19 cellular contexts compared by ENCODE assay signal in the genomic region with DNA sequence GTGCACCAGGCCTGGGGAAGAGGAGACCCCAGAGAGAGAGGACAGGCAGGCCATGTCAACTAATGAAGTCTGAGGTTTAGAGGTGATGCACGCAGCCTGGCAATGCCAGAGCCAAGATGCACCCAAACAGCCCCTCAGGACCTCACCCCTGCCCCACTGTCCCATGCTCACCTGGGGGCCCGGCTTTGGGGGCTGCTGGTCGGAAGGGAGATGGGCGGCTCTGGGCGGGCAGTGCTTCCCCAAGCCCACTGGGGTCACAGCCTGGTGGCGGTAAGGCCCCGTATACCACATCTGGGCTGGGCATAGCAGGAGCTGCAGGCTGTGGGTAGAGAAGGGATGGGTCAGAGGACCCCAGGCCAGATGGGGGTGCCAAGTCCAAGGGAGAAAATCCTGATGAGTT. TPM values are rescaled to one million over a fixed set of nuclear protein-coding genes. Genes with fewer than 3 reads are reported as not detected.
DNase-seq lines count a peak whose midpoint lies in the region; ATAC-seq, FAIRE-seq and TF ChIP-seq lines count a peak whose summit lies in the region.
"Had no signal": no experiment of that assay in that cellular context is flagged by ENCODE, and none has a peak within 500 bp of the region (broad histone marks: within the 10 kb centered on the region; RNA-seq: fewer than 3 reads in every experiment).

No MANE protein-coding gene starts in this region.

- no peak overlapping the region for H3K27ac Mint-ChIP-seq in endodermal cell
- H3K27ac Mint-ChIP-seq in stimulated activated effector memory CD8-positive, alpha-beta T cell treated with anti-CD3 and anti-CD28 coated beads, Interleukin-12 subunit alpha, Interleukin-12 subunit beta, amount 100 ng/mL, for 72 hours: peak overlapping the region; percentile 26
- H3K27ac Mint-ChIP-seq: B cell; CD8-positive, alpha-beta T cell; HFFc6; IgD-negative memory B cell had no signal

- H3K4me3 ChIP-seq in NT2/D1 (ENCODE audit: insufficient read length, low read depth) (no peak overlapping the region), endodermal cell (ENCODE audit: low read length) (no peak overlapping the region)
- H3K4me3 ChIP-seq: BLaER1 treated with 17β-estradiol and CSF1 and Interleukin-3, amounts not matched to agents 10 nM and 100 nM; GM12878 had no signal

- no peak for TF ChIP-seq POLR2A in GM12891 (IDR thresholded peaks at IDR 0.05; ENCODE audit: low read depth, low read length)

- H3K36me3 Mint-ChIP-seq in endodermal cell (ENCODE audit: low read depth): peaks cover 4% of the 10 kb centered on the region
- H3K36me3 Mint-ChIP-seq in stimulated activated effector memory CD8-positive, alpha-beta T cell treated with anti-CD3 and anti-CD28 coated beads, Interleukin-12 subunit alpha, Interleukin-12 subunit beta, amount 100 ng/mL, for 72 hours: peaks cover 15% of the 10 kb centered on the region

- peak; percentile 26 for FAIRE-seq in GM12891 (lab: Jason Lieb, UNC)
- FAIRE-seq: GM12878, HTR-8/SVneo had no signal

- no peak overlapping the region for H3K4me3 Mint-ChIP-seq in endodermal cell
- no peak overlapping the region for H3K4me3 Mint-ChIP-seq in stimulated activated effector memory CD8-positive, alpha-beta T cell treated with anti-CD3 and anti-CD28 coated beads, Interleukin-12 subunit alpha, Interleukin-12 subunit beta, amount 100 ng/mL, for 72 hours
- H3K4me3 Mint-ChIP-seq: B cell; CD8-positive, alpha-beta T cell; HFFc6; IgD-negative memory B cell had no signal

- DNase-seq in GM12891 (ENCODE audit: insufficient read length, low spot score) (no peak), NT2/D1 (ENCODE audit: low read depth, low spot score) (no peak), endodermal cell (peak; percentile 33), pons (ENCODE audit: low spot score) (no peak)
- no peak for DNase-seq in stimulated activated effector memory CD8-positive, alpha-beta T cell treated with anti-CD3 and anti-CD28 coated beads, Interleukin-12 subunit alpha, Interleukin-12 subunit beta, amount 100 ng/mL, for 72 hours (ENCODE audit: low spot score in 2 of 2)
- DNase-seq: Calu3; CD8-positive, alpha-beta T cell; DMS79 treated with DMSO at 0.1 percent for 48 hours; EL; GOT3; HFFc6 had no signal

- no peaks in the 10 kb centered on the region for H3K4me1 Mint-ChIP-seq in endodermal cell
- H3K4me1 Mint-ChIP-seq in stimulated activated effector memory CD8-positive, alpha-beta T cell treated with anti-CD3 and anti-CD28 coated beads, Interleukin-12 subunit alpha, Interleukin-12 subunit beta, amount 100 ng/mL, for 72 hours: no peaks in the 10 kb centered on the region

- ATAC-seq in stimulated activated effector memory CD8-positive, alpha-beta T cell treated with anti-CD3 and anti-CD28 coated beads, Interleukin-12 subunit alpha, Interleukin-12 subunit beta, amount 100 ng/mL, for 72 hours: no peak
- ATAC-seq in HG03521 (IDR thresholded peaks at IDR 0.05; ENCODE audit: unreplicated experiment): no peak
- no peak for ATAC-seq in GM19035 (IDR thresholded peaks at IDR 0.05; ENCODE audit: unreplicated experiment)
- ATAC-seq: CD8-positive, alpha-beta T cell had no signal

- no peak for TF ChIP-seq CTCF in endodermal cell (conservative IDR thresholded peaks at IDR 0.05)

- no peaks in the 10 kb centered on the region for H3K9me3 ChIP-seq in NT2/D1 (ENCODE audit: insufficient read depth, low read length)
- H3K9me3 ChIP-seq in endodermal cell (ENCODE audit: control insufficient read depth, low read length): no peaks in the 10 kb centered on the region
- H3K9me3 ChIP-seq: BLaER1 treated with 17β-estradiol and CSF1 and Interleukin-3, amounts not matched to agents 10 nM and 100 nM had no signal

- peaks cover 11% of the 10 kb centered on the region for H3K27me3 Mint-ChIP-seq in endodermal cell (ENCODE audit: insufficient read depth)
- H3K27me3 Mint-ChIP-seq: B cell had no signal

- 91% methylated on average over 7 of the region's 7 CpGs; no CpG with 5 or more reads in 1 of the 2 experiments for WGBS in endodermal cell (ENCODE audit: insufficient coverage in 1 of 2, insufficient read length in 1 of 2), 2 experiments

- H3K4me1 ChIP-seq in NT2/D1 (ENCODE audit: insufficient read depth, insufficient read length): peaks cover 10% of the 10 kb centered on the region
- no peaks in the 10 kb centered on the region for H3K4me1 ChIP-seq in endodermal cell (ENCODE audit: control insufficient read depth, insufficient read depth, low read length)

- H3K36me3 ChIP-seq in NT2/D1 (ENCODE audit: insufficient read depth, insufficient read length, low read length): no peaks in the 10 kb centered on the region
- no peaks in the 10 kb centered on the region for H3K36me3 ChIP-seq in endodermal cell (ENCODE audit: control insufficient read depth, insufficient read depth, low read length)

- H3K27me3 ChIP-seq in NT2/D1 (ENCODE audit: insufficient read depth, insufficient read length) (peaks cover 21% of the 10 kb centered on the region), endodermal cell (ENCODE audit: control insufficient read depth, insufficient read depth, low read length, poor library complexity, severe bottlenecking) (no peaks in the 10 kb centered on the region)
- H3K27me3 ChIP-seq: BLaER1 treated with 17β-estradiol and CSF1 and Interleukin-3, amounts not matched to agents 10 nM and 100 nM had no signal

- H3K9ac ChIP-seq in NT2/D1 (ENCODE audit: insufficient read length, low read depth) (peak overlapping the region; percentile 32), endodermal cell (ENCODE audit: extremely low read depth, low read length, poor library complexity, severe bottlenecking) (no peak overlapping the region)
- H3K9ac ChIP-seq: BLaER1 treated with 17β-estradiol and CSF1 and Interleukin-3, amounts not matched to agents 10 nM and 100 nM had no signal

- H3K27ac ChIP-seq in endodermal cell (ENCODE audit: low read depth, low read length): no peak overlapping the region
- H3K27ac ChIP-seq: BLaER1 treated with 17β-estradiol and CSF1 and Interleukin-3, amounts not matched to agents 10 nM and 100 nM had no signal

- no peaks in the 10 kb centered on the region for H3K9me3 Mint-ChIP-seq in endodermal cell
- no peaks in the 10 kb centered on the region for H3K9me3 Mint-ChIP-seq in stimulated activated effector memory CD8-positive, alpha-beta T cell treated with anti-CD3 and anti-CD28 coated beads, Interleukin-12 subunit alpha, Interleukin-12 subunit beta, amount 100 ng/mL, for 72 hours
- H3K9me3 Mint-ChIP-seq: CD8-positive, alpha-beta T cell; HFFc6; IgD-negative memory B cell had no signal

TF ChIP-seq in GM12891, 5 proteins besides CTCF, POLR2A, EP300 and RAD21:
- TF ChIP-seq SPI1 (IDR thresholded peaks at IDR 0.05; ENCODE audit: low read depth, low read length) (no peak), POU2F2 (IDR thresholded peaks at IDR 0.05; ENCODE audit: low read depth, low read length) (no peak), POLR2AphosphoS5 (IDR thresholded peaks at IDR 0.05; ENCODE audit: low read depth, low read length) (no peak), PAX5 (IDR thresholded peaks at IDR 0.05; ENCODE audit: insufficient read depth, low read length, severe bottlenecking) (no peak), TAF1 (IDR thresholded peaks at IDR 0.05; ENCODE audit: low read depth, low read length) (no peak)

RNA-seq across cellular contexts. Expression of a gene that starts 8.6 kb away (rescaled TPM):
- 14.2 TPM for polyA plus RNA-seq in GM12891 (2012; ENCODE audit: low read depth, missing spikeins)
- total RNA-seq in endodermal cell: 10 to 100 TPM; 56.1 to 66.6 TPM
- polyA plus RNA-seq in endodermal cell (2013, experiment 1 of 2): 40.4 TPM
- 37.8 TPM for polyA plus RNA-seq in endodermal cell (2013, experiment 2 of 2)

RNA-seq across cellular contexts. Expression of a gene that starts 23.2 kb away (rescaled TPM):
- 64.8 TPM for polyA plus RNA-seq in GM12891 (2012; ENCODE audit: low read depth, missing spikeins)
- total RNA-seq in endodermal cell: 1 to 10 TPM; 1.2 to 1.6 TPM
- polyA plus RNA-seq in endodermal cell (2013, experiment 1 of 2): 0.64 TPM
- polyA plus RNA-seq in endodermal cell (2013, experiment 2 of 2): 0.99 TPM
- total RNA-seq: A172 had no signal

RNA-seq across cellular contexts. Expression of a gene that starts 45.1 kb away (rescaled TPM):
- 14.7 TPM for polyA plus RNA-seq in GM12891 (2012; ENCODE audit: low read depth, missing spikeins)
- 10 to 100 TPM; 22.6 to 34.3 TPM for total RNA-seq in endodermal cell
- 18.4 TPM for polyA plus RNA-seq in endodermal cell (2013, experiment 1 of 2)
- 15.1 TPM for polyA plus RNA-seq in endodermal cell (2013, experiment 2 of 2)

RNA-seq across cellular contexts. Expression of a gene that starts 45.2 kb away (rescaled TPM):
- polyA plus RNA-seq in GM12891 (2012; ENCODE audit: low read depth, missing spikeins): 119 TPM
- 100 to 1,000 TPM; 117 to 122 TPM for total RNA-seq in endodermal cell
- polyA plus RNA-seq in endodermal cell (2013, experiment 1 of 2): 85.2 TPM
- polyA plus RNA-seq in endodermal cell (2013, experiment 2 of 2): 71.0 TPM

RNA-seq across cellular contexts. Expression of a gene that starts 56.3 kb away (rescaled TPM):
- 13.3 TPM for polyA plus RNA-seq in GM12891 (2012; ENCODE audit: low read depth, missing spikeins)
- 10 to 100 TPM; 14.7 to 17.2 TPM for total RNA-seq in endodermal cell
- 9.3 TPM for polyA plus RNA-seq in endodermal cell (2013, experiment 1 of 2)
- polyA plus RNA-seq in endodermal cell (2013, experiment 2 of 2): 9.3 TPM
